Comparison of ENCODE assay signal across 27 cellular contexts in the genomic region with DNA sequence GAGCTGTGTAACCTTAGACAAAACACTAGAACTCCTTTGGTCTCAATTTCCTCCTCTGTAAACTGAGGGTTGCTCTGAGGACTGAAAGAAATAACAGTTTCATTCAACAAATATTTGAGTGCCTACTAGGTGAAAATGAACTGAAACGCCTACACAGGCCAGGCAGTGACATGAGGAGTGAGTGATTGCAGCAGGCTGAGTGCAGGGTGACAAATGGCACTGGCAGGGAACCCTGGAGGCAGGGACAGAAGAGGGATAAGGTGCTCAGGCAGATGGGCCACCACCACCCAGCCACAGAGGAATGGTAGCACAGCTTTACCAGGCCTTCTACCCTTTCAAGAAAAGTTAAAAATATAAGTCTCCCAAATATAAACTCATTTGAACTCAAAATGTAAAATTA. TPM values are rescaled to one million over a fixed set of nuclear protein-coding genes. Genes with fewer than 3 reads are reported as not detected.
DNase-seq lines count a peak whose midpoint lies in the region; ATAC-seq and TF ChIP-seq lines count a peak whose summit lies in the region.
"Had no signal": no experiment of that assay in that cellular context is flagged by ENCODE, and none has a peak within 500 bp of the region (broad histone marks: within the 10 kb centered on the region; RNA-seq: fewer than 3 reads in every experiment).

No MANE protein-coding gene starts in this region.

- peaks cover 14% of the 10 kb centered on the region for H3K36me3 Mint-ChIP-seq in neural progenitor cell
- H3K36me3 Mint-ChIP-seq in type B pancreatic cell = peaks cover 19% of the 10 kb centered on the region

- intact Hi-C loops in Right ventricle myocardium inferior (cut with DNase I) = no loop called here

- ATAC-seq in Right ventricle myocardium inferior (no peak), HG02763 (IDR thresholded peaks at IDR 0.05; ENCODE audit: unreplicated experiment) (no peak)

- H3K9ac ChIP-seq in neural progenitor cell = no peak overlapping the region

- H3K4me3 ChIP-seq in cardiac muscle cell (no peak overlapping the region), ectodermal cell (ENCODE audit: insufficient read depth, low read depth, low read length) (no peak overlapping the region), neural progenitor cell (no peak overlapping the region)
- H3K4me3 ChIP-seq: GM12878, pancreas, skin epidermis had no signal

- H3K27ac ChIP-seq in cardiac muscle cell = peak overlapping the region; percentile 13
- H3K27ac ChIP-seq in ectodermal cell (ENCODE audit: insufficient read depth, low read depth, low read length, poor library complexity, severe bottlenecking) = peak overlapping the region; percentile 45
- H3K27ac ChIP-seq in neural progenitor cell = no peak overlapping the region
- H3K27ac ChIP-seq: brain microvascular endothelial cell, pancreas had no signal

- H3K9me3 Mint-ChIP-seq in neural progenitor cell (no peaks in the 10 kb centered on the region), type B pancreatic cell (no peaks in the 10 kb centered on the region)
- H3K9me3 Mint-ChIP-seq: CD14-positive monocyte had no signal

- H3K27ac Mint-ChIP-seq in neural progenitor cell (no peak overlapping the region), type B pancreatic cell (peak overlapping the region; percentile 50)
- H3K27ac Mint-ChIP-seq: activated naive CD8-positive, alpha-beta T cell had no signal

- H3K79me2 ChIP-seq in neural progenitor cell (ENCODE audit: low read depth) = peaks cover 10% of the 10 kb centered on the region

- TF ChIP-seq CTCF in cardiac muscle cell (IDR thresholded peaks at IDR 0.05; ENCODE audit: low read depth, low read length) = no peak
- TF ChIP-seq CTCF in neural progenitor cell (IDR thresholded peaks at IDR 0.05) = no peak
- no peak for TF ChIP-seq CTCF in type B pancreatic cell (conservative IDR thresholded peaks at IDR 0.05)

- no peaks in the 10 kb centered on the region for H3K36me3 ChIP-seq in cardiac muscle cell
- H3K36me3 ChIP-seq in ectodermal cell (ENCODE audit: control insufficient read depth, insufficient read depth, low read length) = no peaks in the 10 kb centered on the region
- H3K36me3 ChIP-seq in neural progenitor cell = no peaks in the 10 kb centered on the region

- H3K9me3 ChIP-seq in cardiac muscle cell (ENCODE audit: low read depth) = no peaks in the 10 kb centered on the region
- no peaks in the 10 kb centered on the region for H3K9me3 ChIP-seq in ectodermal cell (ENCODE audit: control insufficient read depth, low read length)
- H3K9me3 ChIP-seq in neural progenitor cell (ENCODE audit: low read depth) = no peaks in the 10 kb centered on the region
- H3K9me3 ChIP-seq: pancreas had no signal

- H3K4me1 Mint-ChIP-seq in neural progenitor cell = peaks cover 35% of the 10 kb centered on the region
- peaks cover 6% of the 10 kb centered on the region for H3K4me1 Mint-ChIP-seq in type B pancreatic cell (ENCODE audit: unreplicated experiment)
- H3K4me1 Mint-ChIP-seq: CD14-positive monocyte had no signal

- no peak for DNase-seq in cardiac muscle cell (ENCODE audit: low read depth in 1 of 2, low spot score in 1 of 2)
- no peak for DNase-seq in Right ventricle myocardium inferior (ENCODE audit: missing footprints)
- DNase-seq in neural progenitor cell (ENCODE audit: low spot score) = no peak
- no peak for DNase-seq in type B pancreatic cell (ENCODE audit: extremely low spot score, unreplicated experiment)
- no peak for DNase-seq in NCI-H2171 (lab: John Stamatoyannopoulos, UW)
- DNase-seq in T-helper 9 cell = no peak
- DNase-seq: activated CD4-positive, alpha-beta T cell treated with anti-CD3 and anti-CD28 coated beads, Interleukin-2, amount 50 U/mL, for 4 hours; activated T-cell treated with anti-CD3 and anti-CD28 coated beads, Interleukin-2, amount 50 U/mL, for 48 hours; brain microvascular endothelial cell; dermis blood vessel endothelial cell; GF-D8; Karpas-422; NCI-H1092; NCI-H2029; pancreas; SHP77 treated with DMSO at 0.1 percent for 48 hours; stimulated activated CD4-positive, alpha-beta T cell treated with anti-CD3 and anti-CD28 coated beads, Interleukin-4, amount 100 ng/mL, for 24 hours had no signal

- H3K4me1 ChIP-seq in cardiac muscle cell (ENCODE audit: low read depth) = peaks cover 24% of the 10 kb centered on the region
- peaks cover 34% of the 10 kb centered on the region for H3K4me1 ChIP-seq in ectodermal cell (ENCODE audit: control insufficient read depth, insufficient read depth, low read length)
- peaks cover 52% of the 10 kb centered on the region for H3K4me1 ChIP-seq in neural progenitor cell
- H3K4me1 ChIP-seq: pancreas had no signal

- peak overlapping the region; percentile 59 for H3K4me2 ChIP-seq in neural progenitor cell

- no peaks in the 10 kb centered on the region for H3K27me3 ChIP-seq in cardiac muscle cell
- H3K27me3 ChIP-seq in ectodermal cell (ENCODE audit: control insufficient read depth, insufficient read depth, low read length, poor library complexity, severe bottlenecking) = no peaks in the 10 kb centered on the region
- no peaks in the 10 kb centered on the region for H3K27me3 ChIP-seq in neural progenitor cell
- H3K27me3 ChIP-seq: brain microvascular endothelial cell, pancreas had no signal

- H3K27me3 Mint-ChIP-seq in neural progenitor cell (ENCODE audit: insufficient read depth, low read depth) (peaks cover 2% of the 10 kb centered on the region), type B pancreatic cell (no peaks in the 10 kb centered on the region)
- H3K27me3 Mint-ChIP-seq: activated naive CD8-positive, alpha-beta T cell had no signal

- H2AFZ ChIP-seq in neural progenitor cell (replicated peaks) = no peak overlapping the region

- H3K4me3 Mint-ChIP-seq in neural progenitor cell = no peak overlapping the region
- no peak overlapping the region for H3K4me3 Mint-ChIP-seq in type B pancreatic cell
- H3K4me3 Mint-ChIP-seq: activated naive CD8-positive, alpha-beta T cell; CD14-positive monocyte had no signal

- WGBS in ectodermal cell, 2 experiments = 83 to 84% methylated on average over 1 of the region's 1 CpG

- peaks cover 41% of the 10 kb centered on the region for H3F3A ChIP-seq in neural progenitor cell (ENCODE audit: low read depth)

- H4K20me1 ChIP-seq in neural progenitor cell (ENCODE audit: low read depth) = peaks cover 52% of the 10 kb centered on the region

RNA-seq across cellular contexts. Expression of gene RNU4ATAC, which starts 11.5 kb away (rescaled TPM):
- total RNA-seq in cardiac muscle cell (not detected in 2 replicates), Right ventricle myocardium inferior (10.4 TPM), neural progenitor cell (ENCODE audit: low replicate concordance) (not detected in 2 replicates), type B pancreatic cell (ENCODE audit: low replicate concordance) (not detected in 2 replicates)
- polyA plus RNA-seq in cardiac muscle cell = 4.4 and 11.3 TPM in 2 replicates
- 117 TPM for polyA plus RNA-seq in ectodermal cell (2013, experiment 1 of 4)
- polyA plus RNA-seq in ectodermal cell (2013, experiment 2 of 4) = 202 TPM
- 1,776 TPM for polyA plus RNA-seq in ectodermal cell (2013, experiment 3 of 4)
- polyA plus RNA-seq in ectodermal cell (2013, experiment 4 of 4) = 892 TPM
- total RNA-seq: dermis blood vessel endothelial cell, GM12878, H1, HT-29, NCI-H460 had no signal
- polyA plus RNA-seq: CD14-positive monocyte, esophagus, H1, pancreas had no signal

Comparison
In these comparisons a context has a peak if more than half of its experiments do, and no peak if none do; other contexts are left out.
1. RNA of gene RNU4ATAC, which starts 11.5 kb away (total RNA-seq): 10.4 TPM in Right ventricle myocardium inferior (single experiment); not detected in cardiac muscle cell, not detected in neural progenitor cell and not detected in type B pancreatic cell; every median in the first group is over 10 times any median in the second.